9 cellular contexts compared by ENCODE assay signal in the genomic region with DNA sequence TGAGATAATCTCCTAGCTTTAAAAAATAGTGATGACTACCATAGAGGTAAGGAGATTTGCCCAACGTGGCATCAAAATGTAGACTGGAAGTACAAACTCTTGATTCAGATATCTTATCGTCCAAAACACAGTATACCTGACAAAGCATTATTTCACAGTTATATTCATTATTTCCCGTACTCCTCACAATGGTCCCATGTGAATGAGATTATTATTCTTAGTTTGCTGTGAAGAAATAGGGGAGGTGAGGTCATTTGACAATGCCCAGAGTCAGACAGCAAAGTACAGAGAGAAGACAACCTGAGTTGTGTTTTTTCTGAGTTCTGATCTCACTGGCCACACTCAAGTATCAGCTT. TPM values are rescaled to one million over a fixed set of nuclear protein-coding genes. Genes with fewer than 3 reads are reported as not detected.
DNase-seq lines count a peak whose midpoint lies in the region; ATAC-seq and TF ChIP-seq lines count a peak whose summit lies in the region.
"Had no signal": no experiment of that assay in that cellular context is flagged by ENCODE, and none has a peak within 500 bp of the region (broad histone marks: within the 10 kb centered on the region; RNA-seq: fewer than 3 reads in every experiment).

No MANE protein-coding gene starts in this region.

- peak overlapping the region; percentile 92 for H3K27ac Mint-ChIP-seq in activated CD8-positive, alpha-beta memory T cell treated with anti-CD3 and anti-CD28 coated beads, Interleukin-2, amount 10 ng/mL, durations not matched to agents 7 days and 5 days
- H3K27ac Mint-ChIP-seq in immature natural killer cell, result peak overlapping the region in 5 of 6 donors; percentile 80 to 96 (median 95)

- peak overlapping the region; percentile 74 for H3K27ac ChIP-seq in temporal lobe (ENCODE audit: low read depth, low read length)

- H3K27me3 Mint-ChIP-seq in activated CD8-positive, alpha-beta memory T cell treated with anti-CD3 and anti-CD28 coated beads, Interleukin-2, amount 10 ng/mL, durations not matched to agents 7 days and 5 days, result peaks cover 6% of the 10 kb centered on the region
- H3K27me3 Mint-ChIP-seq in immature natural killer cell (ENCODE audit: low read depth in 3 of 3), result peaks cover 7 to 11% (median 8%) of the 10 kb centered on the region in 3 donors

- no peaks in the 10 kb centered on the region for H3K9me3 Mint-ChIP-seq in activated CD8-positive, alpha-beta memory T cell treated with anti-CD3 and anti-CD28 coated beads, Interleukin-2, amount 10 ng/mL, durations not matched to agents 7 days and 5 days (ENCODE audit: low read depth)
- H3K9me3 Mint-ChIP-seq in immature natural killer cell, result no peaks in the 10 kb centered on the region

- CTCF ChIA-PET in activated CD8-positive, alpha-beta memory T cell treated with anti-CD3 and anti-CD28 coated beads, Interleukin-2, amount 10 ng/mL, durations not matched to agents 7 days and 5 days (lab: Charles Lee), result interaction anchor here (0.7 to 6.0 kb wide), 9 partner anchors 9 to 1899 kb away, joined by 3 to 45 read pairs (median 5); no protein-coding TSS in a partner anchor

- peak overlapping the region; percentile 99 for H3K4me3 Mint-ChIP-seq in activated CD8-positive, alpha-beta memory T cell treated with anti-CD3 and anti-CD28 coated beads, Interleukin-2, amount 10 ng/mL, durations not matched to agents 7 days and 5 days
- H3K4me3 Mint-ChIP-seq in immature natural killer cell, result peak overlapping the region; percentile 88 to 98 (median 96)

- peaks cover 43% of the 10 kb centered on the region for H3K4me1 Mint-ChIP-seq in activated CD8-positive, alpha-beta memory T cell treated with anti-CD3 and anti-CD28 coated beads, Interleukin-2, amount 10 ng/mL, durations not matched to agents 7 days and 5 days
- peaks cover 22 to 30% of the 10 kb centered on the region in 2 donors for H3K4me1 Mint-ChIP-seq in immature natural killer cell

- TF ChIP-seq CTCF in WI38 (IDR thresholded peaks at IDR 0.05; ENCODE audit: low read depth, low read length), result no peak

- peak overlapping the region; percentile 82 for H3K4me3 ChIP-seq in WI38 (ENCODE audit: low read depth, low read length)

- no peak for DNase-seq in activated CD8-positive, alpha-beta memory T cell treated with anti-CD3 and anti-CD28 coated beads, Interleukin-2, amount 10 ng/mL, durations not matched to agents 7 days and 5 days
- no peak for DNase-seq in activated CD8-positive, alpha-beta memory T cell treated with anti-CD3 and anti-CD28 coated beads for 24 hours
- no peak for DNase-seq in immature natural killer cell
- DNase-seq in stimulated activated CD4-positive, alpha-beta T cell treated with anti-CD3 and anti-CD28 coated beads, Interleukin-15, amount 100 ng/mL, for 24 hours, result no peak

- ATAC-seq in activated CD8-positive, alpha-beta memory T cell treated with anti-CD3 and anti-CD28 coated beads, Interleukin-2, amount 10 ng/mL, durations not matched to agents 7 days and 5 days, result no peak
- ATAC-seq in GM19467 (IDR thresholded peaks at IDR 0.05; ENCODE audit: unreplicated experiment), result no peak
- ATAC-seq in GM21515 (IDR thresholded peaks at IDR 0.05; ENCODE audit: unreplicated experiment), result no peak

- peaks cover 22% of the 10 kb centered on the region for H3K36me3 Mint-ChIP-seq in activated CD8-positive, alpha-beta memory T cell treated with anti-CD3 and anti-CD28 coated beads, Interleukin-2, amount 10 ng/mL, durations not matched to agents 7 days and 5 days
- peaks cover 0 to 3% (median 0%) of the 10 kb centered on the region in 3 donors for H3K36me3 Mint-ChIP-seq in immature natural killer cell

RNA-seq across cellular contexts. Expression of a gene that starts 1.2 kb away (rescaled TPM):
- total RNA-seq in activated CD8-positive, alpha-beta memory T cell treated with anti-CD3 and anti-CD28 coated beads, Interleukin-2, amount 10 ng/mL, durations not matched to agents 7 days and 5 days, result 10 to 100 TPM; 33.6 to 35.5 TPM
- 10 to 100 TPM in 2 of 3 donors, 1 to 10 TPM in 1; 7.8 to 16.1 (median 10.6) TPM for polyA plus RNA-seq in immature natural killer cell
- 14.5 TPM for total RNA-seq in temporal lobe

RNA-seq across cellular contexts. Expression of a gene that starts 51.7 kb away (rescaled TPM):
- not detected for total RNA-seq in activated CD8-positive, alpha-beta memory T cell treated with anti-CD3 and anti-CD28 coated beads, Interleukin-2, amount 10 ng/mL, durations not matched to agents 7 days and 5 days
- polyA plus RNA-seq in immature natural killer cell, result not detected
- not detected for total RNA-seq in temporal lobe
- total RNA-seq: pulmonary artery endothelial cell had no signal
